In the genomic region with DNA sequence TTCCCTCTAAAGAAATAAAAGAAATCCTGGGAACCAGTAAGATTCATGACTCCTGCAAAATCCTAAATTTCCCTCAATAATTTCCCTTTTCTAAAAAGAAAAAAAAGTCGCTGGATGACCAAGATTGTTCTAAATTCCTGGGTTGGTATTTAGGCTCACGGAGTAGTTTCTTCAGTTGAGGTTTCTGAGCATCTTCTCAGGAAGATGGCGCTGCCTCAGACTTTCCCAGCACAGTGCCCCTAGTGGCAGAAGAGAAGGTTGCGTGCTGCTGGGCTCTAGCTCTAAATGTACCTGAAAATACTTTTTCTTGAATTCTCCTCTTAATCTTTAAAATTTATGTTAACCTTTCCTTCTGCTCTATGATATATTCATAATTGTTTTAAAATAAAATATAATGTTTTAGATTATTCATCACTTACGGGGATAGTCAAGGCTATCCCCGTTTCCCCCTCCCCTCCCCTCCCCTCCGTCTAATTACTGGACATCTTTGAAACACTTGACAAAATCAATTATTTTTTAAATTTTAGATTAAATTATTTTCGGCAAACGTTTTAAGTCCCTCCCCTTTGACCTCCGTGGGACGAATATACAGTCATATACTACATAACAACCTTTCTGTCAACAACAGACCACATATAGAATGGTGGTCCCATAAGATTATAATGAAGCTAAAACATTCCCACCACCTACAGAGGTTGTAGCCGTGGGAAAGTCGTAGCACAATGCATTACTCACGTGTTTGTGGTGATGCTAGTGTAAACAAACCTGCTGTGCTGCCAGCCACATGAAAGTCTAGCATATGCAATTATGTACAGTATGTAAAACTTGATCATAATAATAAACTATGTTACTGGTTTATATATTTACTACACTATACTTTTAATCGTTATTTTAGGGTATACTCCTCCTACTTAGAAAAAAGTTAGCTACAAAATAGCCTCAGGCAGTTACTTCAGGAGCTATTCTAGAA, we compare ENCODE assay signal across 9 cellular contexts. TPM values are rescaled to one million over a fixed set of nuclear protein-coding genes. Genes with fewer than 3 reads are reported as not detected.
DNase-seq lines count a peak whose midpoint lies in the region; ATAC-seq and TF ChIP-seq lines count a peak whose summit lies in the region.
"Had no signal": no experiment of that assay in that cellular context is flagged by ENCODE, and none has a peak within 500 bp of the region (broad histone marks: within the 10 kb centered on the region; RNA-seq: fewer than 3 reads in every experiment).

No MANE protein-coding gene starts in this region.

- no peak overlapping the region for H3K27ac ChIP-seq in SK-N-SH (ENCODE audit: low read depth in 2 of 2, low read length in 1 of 2)

- H3K27me3 Mint-ChIP-seq in activated naive CD4-positive, alpha-beta T cell treated with anti-CD3 and anti-CD28 coated beads for 36 hours (ENCODE audit: low read depth): no peaks in the 10 kb centered on the region

- ATAC-seq in HG03460 (IDR thresholded peaks at IDR 0.05; ENCODE audit: unreplicated experiment): no peak
- no peak for ATAC-seq in GM18519 (IDR thresholded peaks at IDR 0.05; ENCODE audit: low FRiP score, unreplicated experiment)

- H3K9ac ChIP-seq in SK-N-SH: no peak overlapping the region

- H3K79me2 ChIP-seq in SK-N-SH (ENCODE audit: insufficient read depth): no peaks in the 10 kb centered on the region

- peaks cover 0 to 4% of the 10 kb centered on the region in 2 experiments; a peak in 1 of 4 replicates for H3K4me1 ChIP-seq in SK-N-SH (ENCODE audit: control insufficient read depth in 1 of 2, insufficient read depth in 2 of 2, low read depth in 1 of 2, low read length in 1 of 2)

- POLR2A ChIA-PET in SK-N-SH (lab: Yijun Ruan, JAX): no interaction called here

- intact Hi-C loops in activated naive CD4-positive, alpha-beta T cell treated with anti-CD3 and anti-CD28 coated beads for 36 hours (cut with micrococcal nuclease): loop anchor here (1.0 kb wide), 1 partner anchor 41 kb away; a partner anchor contains a TSS

- DNase-seq in Daoy (ENCODE audit: low read depth): peak; percentile 29
- DNase-seq in HFF-Myc (ENCODE audit: extremely low read depth, low read depth): no peak
- DNase-seq in SK-N-SH: peak; percentile 59
- DNase-seq in activated naive CD4-positive, alpha-beta T cell treated with anti-CD3 and anti-CD28 coated beads for 36 hours: peak; percentile 76
- peak; percentile 65 for DNase-seq in iPS-NIHi11 (ENCODE audit: low spot score)
- DNase-seq in stimulated activated CD4-positive, alpha-beta T cell treated with anti-CD3 and anti-CD28 coated beads, Interleukin-4, amount 100 ng/mL, for 48 hours (ENCODE audit: low read depth in 2 of 2): peak; percentile 46 to 58

- WGBS in SK-N-SH (ENCODE audit: low lambda C conversion rate): 30% methylated on average over 15 of the region's 15 CpGs

- no peak for TF ChIP-seq EP300 in SK-N-SH (IDR thresholded peaks at IDR 0.05; ENCODE audit: borderline replicate concordance in 1 of 2, low read depth in 1 of 2, low read length in 1 of 2)

- peak; percentile 91 for TF ChIP-seq CTCF in HFF-Myc (IDR thresholded peaks at IDR 0.05; ENCODE audit: low read depth, low read length, missing control alignments)
- peak; percentile 89 for TF ChIP-seq CTCF in SK-N-SH (IDR thresholded peaks at IDR 0.05)

- no peak overlapping the region for H3K4me3 ChIP-seq in HFF-Myc (replicated peaks; ENCODE audit: low read depth, low read length)
- no peak overlapping the region; a peak in 1 of 4 replicates for H3K4me3 ChIP-seq in SK-N-SH (ENCODE audit: low read depth in 2 of 2, low read length in 1 of 2)

- peak; percentile 57 for TF ChIP-seq RAD21 in SK-N-SH (IDR thresholded peaks at IDR 0.05; ENCODE audit: low read length)

- H3K4me3 Mint-ChIP-seq in activated naive CD4-positive, alpha-beta T cell treated with anti-CD3 and anti-CD28 coated beads for 36 hours: no peak overlapping the region
- H3K4me3 Mint-ChIP-seq: dendritic cell treated with granulocyte-macrophage colony-stimulating factor and Interleukin-4, amounts not matched to agents 40 ng/mL and 50 ng/mL, for 4 days had no signal

- H3K27me3 ChIP-seq in SK-N-SH (ENCODE audit: insufficient read depth): no peaks in the 10 kb centered on the region

- no peaks in the 10 kb centered on the region for H3F3A ChIP-seq in SK-N-SH (replicated peaks; ENCODE audit: insufficient read depth)

- H2AFZ ChIP-seq in SK-N-SH (ENCODE audit: low read depth): no peak overlapping the region

- no peaks in the 10 kb centered on the region for H3K4me1 Mint-ChIP-seq in activated naive CD4-positive, alpha-beta T cell treated with anti-CD3 and anti-CD28 coated beads for 36 hours (ENCODE audit: low read depth)

- H3K27ac Mint-ChIP-seq in activated naive CD4-positive, alpha-beta T cell treated with anti-CD3 and anti-CD28 coated beads for 36 hours: no peak overlapping the region
- H3K27ac Mint-ChIP-seq: dendritic cell treated with granulocyte-macrophage colony-stimulating factor and Interleukin-4, amounts not matched to agents 40 ng/mL and 50 ng/mL, for 4 days had no signal

- H3K9me3 ChIP-seq in SK-N-SH: no peaks in the 10 kb centered on the region

- no peaks in the 10 kb centered on the region for H4K20me1 ChIP-seq in SK-N-SH (ENCODE audit: insufficient read depth)

- no peak overlapping the region for H3K4me2 ChIP-seq in SK-N-SH

- H3K36me3 ChIP-seq in SK-N-SH (replicated peaks in 1 of 2; ENCODE audit: control insufficient read depth in 1 of 2, insufficient read depth in 2 of 2, low read length in 1 of 2): no peaks in the 10 kb centered on the region

- H3K36me3 Mint-ChIP-seq in activated naive CD4-positive, alpha-beta T cell treated with anti-CD3 and anti-CD28 coated beads for 36 hours (ENCODE audit: low read depth): no peaks in the 10 kb centered on the region

- CTCF ChIA-PET in SK-N-SH (lab: Yijun Ruan, JAX): interaction anchor here (1.0 to 2.9 kb wide), 13 partner anchors 8 to 512 kb away, joined by 3 to 14 read pairs (median 4); no protein-coding TSS in a partner anchor
- CTCF ChIA-PET in activated naive CD4-positive, alpha-beta T cell treated with anti-CD3 and anti-CD28 coated beads for 36 hours (lab: Charles Lee): interaction anchor here (0.6 to 1.8 kb wide), 22 partner anchors 9 to 432 kb away, joined by 3 to 8 read pairs (median 3); no protein-coding TSS in a partner anchor

- H3K9me3 Mint-ChIP-seq in activated naive CD4-positive, alpha-beta T cell treated with anti-CD3 and anti-CD28 coated beads for 36 hours: no peaks in the 10 kb centered on the region
- H3K9me3 Mint-ChIP-seq: dendritic cell treated with granulocyte-macrophage colony-stimulating factor and Interleukin-4, amounts not matched to agents 40 ng/mL and 50 ng/mL, for 4 days had no signal

- H3K9me2 ChIP-seq in SK-N-SH: no peaks in the 10 kb centered on the region

TF ChIP-seq in SK-N-SH, 30 proteins besides CTCF, POLR2A, EP300 and RAD21:
- no peak for TF ChIP-seq TAF1 (IDR thresholded peaks at IDR 0.05; ENCODE audit: borderline replicate concordance, low read depth, low read length)
- no peak for TF ChIP-seq ELF1 (IDR thresholded peaks at IDR 0.05)
- TF ChIP-seq NFIC (IDR thresholded peaks at IDR 0.05; ENCODE audit: borderline replicate concordance): no peak
- TF ChIP-seq YY1 (IDR thresholded peaks at IDR 0.05; ENCODE audit: low read depth): peak; percentile 74; the same call in 1 of the 2 replicates
- TF ChIP-seq JUND (IDR thresholded peaks at IDR 0.05): no peak

RNA-seq across cellular contexts. Expression of a gene that starts 41.0 kb away (rescaled TPM):
- total RNA-seq in Daoy (2014; rRNA removed; shearing (Covaris generic)): 16.2 and 16.4 TPM in 2 replicates
- 28.1 and 32.3 TPM in 2 replicates for polyA plus RNA-seq in SK-N-SH (2012; rRNA removed)
- polyA plus RNA-seq in SK-N-SH (2012; cell fraction: cytosol; rRNA removed): 27.5 and 28.7 TPM in 2 replicates
- polyA plus RNA-seq in SK-N-SH (2012; cell fraction: nucleus; rRNA removed): 20.7 and 21.7 TPM in 2 replicates
- 10 to 100 TPM; 15.2 to 22.1 TPM for total RNA-seq in activated naive CD4-positive, alpha-beta T cell treated with anti-CD3 and anti-CD28 coated beads for 36 hours
